Comparison of ENCODE assay signal across 9 cellular contexts in genomic region chr17:75535119-75535537, GRCh38. TPM values are rescaled to one million over a fixed set of nuclear protein-coding genes. Genes with fewer than 3 reads are reported as not detected.
DNase-seq lines count a peak whose midpoint lies in the region; TF ChIP-seq lines count a peak whose summit lies in the region.
"Had no signal": no experiment of that assay in that cellular context is flagged by ENCODE, and none has a peak within 500 bp of the region (broad histone marks: within the 10 kb centered on the region; RNA-seq: fewer than 3 reads in every experiment).

No MANE protein-coding gene starts in this region.

- intact Hi-C loops in activated T-helper 2 cell treated with anti-CD3 and anti-CD28 coated beads, Interferon-gamma antibody, Interleukin-2, Interleukin-4, amounts not matched to agents 10 μg/mL and 5 μg/mL and 100 μg/mL, durations not matched to agents 14 hours and 24 hours and 36 hours (cut with micrococcal nuclease), result no loop called here
- intact Hi-C loops in transverse colon (cut with DNase I; ENCODE audit: low total_unique reads), result no loop called here

- TF ChIP-seq POLR2A in transverse colon (IDR thresholded peaks at IDR 0.05), result peak; percentile 8

- in situ Hi-C loops in transverse colon (cut with MboI; ENCODE audit: low pct_ligation_motif_present in 1 of 4, low pct_unique_long_range_greater_than_20kb in 1 of 4, low sequenced_read_pairs in 3 of 4), result no loop called here

- H3K36me3 Mint-ChIP-seq in activated T-helper 2 cell treated with anti-CD3 and anti-CD28 coated beads, Interferon-gamma antibody, Interleukin-2, Interleukin-4, amounts not matched to agents 10 μg/mL and 5 μg/mL and 100 μg/mL, durations not matched to agents 14 hours and 24 hours and 36 hours (ENCODE audit: low read depth), result peaks cover 4% of the 10 kb centered on the region
- H3K36me3 Mint-ChIP-seq in endothelial cell (ENCODE audit: low read depth, unreplicated experiment), result peaks cover 3% of the 10 kb centered on the region

- H3K36me3 ChIP-seq in transverse colon, result peaks cover 0 to 6% (median 3%) of the 10 kb centered on the region in 4 donors

- peak overlapping the region; percentile 74 to 87 (median 76) for H3K27ac ChIP-seq in transverse colon
- H3K27ac ChIP-seq: 22Rv1 had no signal

- peak overlapping the region; percentile 17 for H3K4me3 Mint-ChIP-seq in activated T-helper 2 cell treated with anti-CD3 and anti-CD28 coated beads, Interferon-gamma antibody, Interleukin-2, Interleukin-4, amounts not matched to agents 10 μg/mL and 5 μg/mL and 100 μg/mL, durations not matched to agents 14 hours and 24 hours and 36 hours (ENCODE audit: low read depth)
- H3K4me3 Mint-ChIP-seq in endothelial cell (ENCODE audit: unreplicated experiment), result no peak overlapping the region

- no peaks in the 10 kb centered on the region for H3K9me3 Mint-ChIP-seq in activated T-helper 2 cell treated with anti-CD3 and anti-CD28 coated beads, Interferon-gamma antibody, Interleukin-2, Interleukin-4, amounts not matched to agents 10 μg/mL and 5 μg/mL and 100 μg/mL, durations not matched to agents 14 hours and 24 hours and 36 hours
- no peaks in the 10 kb centered on the region for H3K9me3 Mint-ChIP-seq in endothelial cell (ENCODE audit: unreplicated experiment)

- H3K27me3 ChIP-seq in transverse colon, result no peaks in the 10 kb centered on the region

- peak overlapping the region; percentile 88 for H3K27ac Mint-ChIP-seq in activated T-helper 2 cell treated with anti-CD3 and anti-CD28 coated beads, Interferon-gamma antibody, Interleukin-2, Interleukin-4, amounts not matched to agents 10 μg/mL and 5 μg/mL and 100 μg/mL, durations not matched to agents 14 hours and 24 hours and 36 hours
- H3K27ac Mint-ChIP-seq in endothelial cell (ENCODE audit: unreplicated experiment), result no peak overlapping the region

- peaks cover 17 to 73% (median 57%) of the 10 kb centered on the region in 4 donors for H3K4me1 ChIP-seq in transverse colon

- H3K9me3 ChIP-seq in transverse colon, result no peaks in the 10 kb centered on the region

- no peaks in the 10 kb centered on the region for H3K27me3 Mint-ChIP-seq in activated T-helper 2 cell treated with anti-CD3 and anti-CD28 coated beads, Interferon-gamma antibody, Interleukin-2, Interleukin-4, amounts not matched to agents 10 μg/mL and 5 μg/mL and 100 μg/mL, durations not matched to agents 14 hours and 24 hours and 36 hours (ENCODE audit: low read depth)
- H3K27me3 Mint-ChIP-seq in endothelial cell (ENCODE audit: unreplicated experiment), result peaks cover 2% of the 10 kb centered on the region

- TF ChIP-seq EP300 in transverse colon (IDR thresholded peaks at IDR 0.05; ENCODE audit: low read depth), result no peak

- TF ChIP-seq CTCF in transverse colon (IDR thresholded peaks at IDR 0.05) (no peak), endothelial cell (IDR thresholded peaks at IDR 0.05; ENCODE audit: unreplicated experiment) (no peak)

- peaks cover 20% of the 10 kb centered on the region for H3K4me1 Mint-ChIP-seq in activated T-helper 2 cell treated with anti-CD3 and anti-CD28 coated beads, Interferon-gamma antibody, Interleukin-2, Interleukin-4, amounts not matched to agents 10 μg/mL and 5 μg/mL and 100 μg/mL, durations not matched to agents 14 hours and 24 hours and 36 hours (ENCODE audit: low read depth)
- peaks cover 9% of the 10 kb centered on the region for H3K4me1 Mint-ChIP-seq in endothelial cell (ENCODE audit: unreplicated experiment)

- WGBS in transverse colon (ENCODE audit: low coverage in 1 of 2), 2 donors, result 25% methylated on average over 15 of the region's 15 CpGs; no CpG with 5 or more reads in 1 of the 2 donors

- no peak overlapping the region for H3K4me3 ChIP-seq in transverse colon

- peak; percentile 52 for DNase-seq in NK-92 treated with Interleukin-12 subunit alpha and Interleukin-12 subunit beta, amount 100 ng/mL, for 24 hours (lab: John Stamatoyannopoulos, UW)
- DNase-seq in NK-92 (lab: John Stamatoyannopoulos, UW; ENCODE audit: unreplicated experiment) (no peak), myocyte (ENCODE audit: low read depth) (peak; percentile 94), transverse colon (peak; percentile 82), endothelial cell (ENCODE audit: low spot score) (no peak), NCI-H2171 treated with DMSO at 0.1 percent for 48 hours (lab: John Stamatoyannopoulos, UW) (no peak), NCI-H2227 (lab: John Stamatoyannopoulos, UW; ENCODE audit: unreplicated experiment) (no peak)
- DNase-seq in activated T-helper 2 cell treated with anti-CD3 and anti-CD28 coated beads, Interferon-gamma antibody, Interleukin-2, Interleukin-4, amounts not matched to agents 10 μg/mL and 5 μg/mL and 100 μg/mL, durations not matched to agents 14 hours and 24 hours and 36 hours (ENCODE audit: low spot score), result peak; percentile 62

RNA-seq across cellular contexts. Expression of gene LLGL2, which starts 9.6 kb away (rescaled TPM):
- total RNA-seq in activated T-helper 2 cell treated with anti-CD3 and anti-CD28 coated beads, Interferon-gamma antibody, Interleukin-2, Interleukin-4, amounts not matched to agents 10 μg/mL and 5 μg/mL and 100 μg/mL, durations not matched to agents 14 hours and 24 hours and 36 hours, result 12.1 and 13.5 TPM in 2 replicates
- total RNA-seq in myocyte (0.68 and 0.75 TPM in 2 replicates), transverse colon (1,000 to 10,000 TPM in 1 of 4 donors, 100 to 1,000 TPM in 3; 326 to 1,573 (median 641) TPM), endothelial cell (ENCODE audit: unreplicated experiment) (34.4 TPM)
- polyA plus RNA-seq in myocyte (2012), result 0.77 TPM

RNA-seq across cellular contexts. Expression of gene TSEN54, which starts 18.8 kb away (rescaled TPM):
- 74.6 and 78.2 TPM in 2 replicates for total RNA-seq in activated T-helper 2 cell treated with anti-CD3 and anti-CD28 coated beads, Interferon-gamma antibody, Interleukin-2, Interleukin-4, amounts not matched to agents 10 μg/mL and 5 μg/mL and 100 μg/mL, durations not matched to agents 14 hours and 24 hours and 36 hours
- total RNA-seq in myocyte (28.2 and 44.4 TPM in 2 replicates), transverse colon (100 to 1,000 TPM in 1 of 4 donors, 10 to 100 TPM in 3; 36.6 to 105 (median 61.2) TPM), endothelial cell (ENCODE audit: unreplicated experiment) (18.8 TPM)
- 19.9 TPM for polyA plus RNA-seq in myocyte (2012)

RNA-seq across cellular contexts. Expression of gene CASKIN2, which starts 19.8 kb away (rescaled TPM):
- 2.2 and 2.3 TPM in 2 replicates for total RNA-seq in activated T-helper 2 cell treated with anti-CD3 and anti-CD28 coated beads, Interferon-gamma antibody, Interleukin-2, Interleukin-4, amounts not matched to agents 10 μg/mL and 5 μg/mL and 100 μg/mL, durations not matched to agents 14 hours and 24 hours and 36 hours
- total RNA-seq in myocyte (14.4 and 16.9 TPM in 2 replicates), transverse colon (100 to 1,000 TPM in 1 of 4 donors, 10 to 100 TPM in 3; 16.5 to 128 (median 24.8) TPM), endothelial cell (ENCODE audit: unreplicated experiment) (47.8 TPM)
- polyA plus RNA-seq in myocyte (2012), result 13.5 TPM

RNA-seq across cellular contexts. Expression of gene MYO15B, which starts 52.5 kb away (rescaled TPM):
- total RNA-seq in activated T-helper 2 cell treated with anti-CD3 and anti-CD28 coated beads, Interferon-gamma antibody, Interleukin-2, Interleukin-4, amounts not matched to agents 10 μg/mL and 5 μg/mL and 100 μg/mL, durations not matched to agents 14 hours and 24 hours and 36 hours, result 33.9 and 34.8 TPM in 2 replicates
- 0.11 and 0.26 TPM in 2 replicates for total RNA-seq in myocyte
- 1.6 TPM for polyA plus RNA-seq in myocyte (2012)
- 1,000 to 10,000 TPM in 1 of 4 donors, 100 to 1,000 TPM in 2, 10 to 100 TPM in 1; 59.3 to 1,778 (median 829) TPM for total RNA-seq in transverse colon
- 224 TPM for total RNA-seq in endothelial cell (ENCODE audit: unreplicated experiment)

Comparison
In these comparisons a context has a peak if more than half of its experiments do, and no peak if none do; other contexts are left out.
1. DNase-seq: peak in NK-92 treated with Interleukin-12 subunit alpha and Interleukin-12 subunit beta, amount 100 ng/mL, for 24 hours (single experiment), activated T-helper 2 cell treated with anti-CD3 and anti-CD28 coated beads, Interferon-gamma antibody, Interleukin-2, Interleukin-4, amounts not matched to agents 10 μg/mL and 5 μg/mL and 100 μg/mL, durations not matched to agents 14 hours and 24 hours and 36 hours (single experiment), myocyte (single experiment) and transverse colon (single experiment); none in NK-92 (single experiment), endothelial cell (single experiment), NCI-H2171 treated with DMSO at 0.1 percent for 48 hours (single experiment) and NCI-H2227 (single experiment).